Comparison of ENCODE assay signal across 1 cellular context in the genomic region with DNA sequence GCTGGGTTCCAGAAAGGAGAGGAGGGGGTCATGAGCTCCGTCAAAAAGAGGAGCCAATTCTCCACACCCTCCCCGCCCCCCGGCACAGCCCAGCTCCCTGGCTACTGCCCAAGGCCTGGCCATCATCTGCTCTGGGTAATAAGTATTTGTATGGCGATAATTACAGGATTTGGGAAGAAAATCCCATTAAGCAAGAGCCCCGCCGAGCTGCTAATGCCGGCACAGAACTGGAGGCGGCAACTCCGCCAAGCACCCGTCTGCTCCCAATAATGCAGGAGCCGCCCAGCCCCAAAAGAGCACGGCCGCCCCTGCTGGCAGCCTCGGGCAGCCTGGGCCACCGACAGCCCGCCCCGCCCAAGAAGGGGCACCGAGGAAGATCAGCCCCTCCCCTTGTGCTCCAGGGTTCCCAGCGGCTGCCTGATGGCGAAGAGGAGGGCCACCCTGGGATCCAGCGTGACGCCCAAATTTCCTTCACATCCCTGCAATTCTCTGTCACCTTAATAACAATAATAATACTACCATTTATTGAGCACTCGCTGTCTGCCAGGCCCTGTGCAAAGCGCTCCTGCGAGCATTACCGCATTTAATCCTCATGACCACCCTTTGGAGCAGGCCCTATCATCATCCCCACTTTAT.
TF ChIP-seq lines count a peak whose summit lies in the region.

No MANE protein-coding gene starts in this region.

TF ChIP-seq in GM12878, 131 proteins besides CTCF, POLR2A, EP300 and RAD21 (continued from another document):
- TF ChIP-seq, protein P1, sequence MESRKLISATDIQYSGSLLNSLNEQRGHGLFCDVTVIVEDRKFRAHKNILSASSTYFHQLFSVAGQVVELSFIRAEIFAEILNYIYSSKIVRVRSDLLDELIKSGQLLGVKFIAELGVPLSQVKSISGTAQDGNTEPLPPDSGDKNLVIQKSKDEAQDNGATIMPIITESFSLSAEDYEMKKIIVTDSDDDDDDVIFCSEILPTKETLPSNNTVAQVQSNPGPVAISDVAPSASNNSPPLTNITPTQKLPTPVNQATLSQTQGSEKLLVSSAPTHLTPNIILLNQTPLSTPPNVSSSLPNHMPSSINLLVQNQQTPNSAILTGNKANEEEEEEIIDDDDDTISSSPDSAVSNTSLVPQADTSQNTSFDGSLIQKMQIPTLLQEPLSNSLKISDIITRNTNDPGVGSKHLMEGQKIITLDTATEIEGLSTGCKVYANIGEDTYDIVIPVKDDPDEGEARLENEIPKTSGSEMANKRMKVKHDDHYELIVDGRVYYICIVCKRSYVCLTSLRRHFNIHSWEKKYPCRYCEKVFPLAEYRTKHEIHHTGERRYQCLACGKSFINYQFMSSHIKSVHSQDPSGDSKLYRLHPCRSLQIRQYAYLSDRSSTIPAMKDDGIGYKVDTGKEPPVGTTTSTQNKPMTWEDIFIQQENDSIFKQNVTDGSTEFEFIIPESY (IDR thresholded peaks at IDR 0.05): no peak
- TF ChIP-seq SMAD5 (IDR thresholded peaks at IDR 0.05; ENCODE audit: low read depth): no peak
- TF ChIP-seq NR2F1 (conservative IDR thresholded peaks at IDR 0.05): no peak
- no peak for TF ChIP-seq CEBPB (IDR thresholded peaks at IDR 0.05; ENCODE audit: borderline replicate concordance in 1 of 2, low read depth in 2 of 2, low read length in 2 of 2)
- TF ChIP-seq SREBF1 (IDR thresholded peaks at IDR 0.05; ENCODE audit: low read length): no peak
- no peak for TF ChIP-seq SREBF2 (IDR thresholded peaks at IDR 0.05; ENCODE audit: low read length)
- TF ChIP-seq, protein P2, sequence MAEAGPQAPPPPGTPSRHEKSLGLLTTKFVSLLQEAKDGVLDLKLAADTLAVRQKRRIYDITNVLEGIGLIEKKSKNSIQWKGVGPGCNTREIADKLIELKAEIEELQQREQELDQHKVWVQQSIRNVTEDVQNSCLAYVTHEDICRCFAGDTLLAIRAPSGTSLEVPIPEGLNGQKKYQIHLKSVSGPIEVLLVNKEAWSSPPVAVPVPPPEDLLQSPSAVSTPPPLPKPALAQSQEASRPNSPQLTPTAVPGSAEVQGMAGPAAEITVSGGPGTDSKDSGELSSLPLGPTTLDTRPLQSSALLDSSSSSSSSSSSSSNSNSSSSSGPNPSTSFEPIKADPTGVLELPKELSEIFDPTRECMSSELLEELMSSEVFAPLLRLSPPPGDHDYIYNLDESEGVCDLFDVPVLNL (IDR thresholded peaks at IDR 0.05; ENCODE audit: low read depth, low read length): no peak
- TF ChIP-seq, protein P3, sequence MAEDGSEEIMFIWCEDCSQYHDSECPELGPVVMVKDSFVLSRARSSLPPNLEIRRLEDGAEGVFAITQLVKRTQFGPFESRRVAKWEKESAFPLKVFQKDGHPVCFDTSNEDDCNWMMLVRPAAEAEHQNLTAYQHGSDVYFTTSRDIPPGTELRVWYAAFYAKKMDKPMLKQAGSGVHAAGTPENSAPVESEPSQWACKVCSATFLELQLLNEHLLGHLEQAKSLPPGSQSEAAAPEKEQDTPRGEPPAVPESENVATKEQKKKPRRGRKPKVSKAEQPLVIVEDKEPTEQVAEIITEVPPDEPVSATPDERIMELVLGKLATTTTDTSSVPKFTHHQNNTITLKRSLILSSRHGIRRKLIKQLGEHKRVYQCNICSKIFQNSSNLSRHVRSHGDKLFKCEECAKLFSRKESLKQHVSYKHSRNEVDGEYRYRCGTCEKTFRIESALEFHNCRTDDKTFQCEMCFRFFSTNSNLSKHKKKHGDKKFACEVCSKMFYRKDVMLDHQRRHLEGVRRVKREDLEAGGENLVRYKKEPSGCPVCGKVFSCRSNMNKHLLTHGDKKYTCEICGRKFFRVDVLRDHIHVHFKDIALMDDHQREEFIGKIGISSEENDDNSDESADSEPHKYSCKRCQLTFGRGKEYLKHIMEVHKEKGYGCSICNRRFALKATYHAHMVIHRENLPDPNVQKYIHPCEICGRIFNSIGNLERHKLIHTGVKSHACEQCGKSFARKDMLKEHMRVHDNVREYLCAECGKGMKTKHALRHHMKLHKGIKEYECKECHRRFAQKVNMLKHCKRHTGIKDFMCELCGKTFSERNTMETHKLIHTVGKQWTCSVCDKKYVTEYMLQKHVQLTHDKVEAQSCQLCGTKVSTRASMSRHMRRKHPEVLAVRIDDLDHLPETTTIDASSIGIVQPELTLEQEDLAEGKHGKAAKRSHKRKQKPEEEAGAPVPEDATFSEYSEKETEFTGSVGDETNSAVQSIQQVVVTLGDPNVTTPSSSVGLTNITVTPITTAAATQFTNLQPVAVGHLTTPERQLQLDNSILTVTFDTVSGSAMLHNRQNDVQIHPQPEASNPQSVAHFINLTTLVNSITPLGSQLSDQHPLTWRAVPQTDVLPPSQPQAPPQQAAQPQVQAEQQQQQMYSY (CRISPR knock-in tag; IDR thresholded peaks at IDR 0.05): no peak
